In genomic region chr10:54501919-54502318, GRCh38 we compare ENCODE assay signal across 19 cellular contexts.
"Had no signal": no experiment of that assay in that cellular context is flagged by ENCODE, and none has a peak within 500 bp of the region (broad histone marks: within the 10 kb centered on the region; RNA-seq: fewer than 3 reads in every experiment).

No MANE protein-coding gene starts in this region.

- H3K4me1 ChIP-seq: colonic mucosa, esophagus squamous epithelium, gastrocnemius medialis, heart right ventricle, left lung, lower lobe of right lung had no signal

- H3K4me3 ChIP-seq: colonic mucosa, esophagus squamous epithelium, gastrocnemius medialis, heart right ventricle, left lung, lower lobe of right lung had no signal

- H3K27ac ChIP-seq: colonic mucosa, esophagus squamous epithelium, gastrocnemius medialis, heart right ventricle, left lung, lower lobe of right lung had no signal

- H3K9me3 ChIP-seq: colonic mucosa, esophagus squamous epithelium, gastrocnemius medialis, lower lobe of right lung had no signal

- H3K27me3 ChIP-seq: colonic mucosa, esophagus squamous epithelium, gastrocnemius medialis, heart right ventricle, left lung had no signal

- DNase-seq: colonic mucosa; cortex of kidney; effector CD8-positive, alpha-beta T cell; esophagus squamous epithelium; foreskin fibroblast; foreskin melanocyte; gastrocnemius medialis; glutamatergic neuron; head of caudate nucleus; heart right ventricle; hippocampal formation; left cardiac atrium; left lung; left ventricle myocardium superior; lower lobe of right lung; mesenchymal stem cell; midbrain; naive thymus-derived CD4-positive, alpha-beta T cell; natural killer cell had no signal

- H3K36me3 ChIP-seq: colonic mucosa, esophagus squamous epithelium, gastrocnemius medialis, heart right ventricle, left lung, lower lobe of right lung had no signal
